12 cellular contexts compared by ENCODE assay signal in genomic region chr12:66941150-66941549, GRCh38.
"Had no signal": no experiment of that assay in that cellular context is flagged by ENCODE, and none has a peak within 500 bp of the region (broad histone marks: within the 10 kb centered on the region; RNA-seq: fewer than 3 reads in every experiment).

No MANE protein-coding gene starts in this region.

- H3K27ac Mint-ChIP-seq: endodermal cell; naive B cell; stimulated activated memory B cell treated with anti-CD40 and anti-IgM and Interleukin-4, amounts not matched to agents 10 μg/mL and 1 μg/mL and 100 μg/mL, for 72 hours; T-cell had no signal

- H3K4me3 Mint-ChIP-seq: endodermal cell; stimulated activated memory B cell treated with anti-CD40 and anti-IgM and Interleukin-4, amounts not matched to agents 10 μg/mL and 1 μg/mL and 100 μg/mL, for 72 hours; T-cell had no signal

- H3K9me3 Mint-ChIP-seq: endodermal cell; naive B cell; stimulated activated memory B cell treated with anti-CD40 and anti-IgM and Interleukin-4, amounts not matched to agents 10 μg/mL and 1 μg/mL and 100 μg/mL, for 72 hours; T-cell had no signal

- H3K27me3 ChIP-seq: ascending aorta, dorsolateral prefrontal cortex, pancreas, transverse colon had no signal

- H3K27me3 Mint-ChIP-seq: naive B cell; stimulated activated memory B cell treated with anti-CD40 and anti-IgM and Interleukin-4, amounts not matched to agents 10 μg/mL and 1 μg/mL and 100 μg/mL, for 72 hours; T-cell had no signal

- H3K9me3 ChIP-seq: ascending aorta, pancreas, SK-N-SH, transverse colon had no signal

- ATAC-seq: pancreas; sciatic nerve; stimulated activated memory B cell treated with anti-CD40 and anti-IgM and Interleukin-4, amounts not matched to agents 10 μg/mL and 1 μg/mL and 100 μg/mL, for 72 hours; T-cell had no signal

- DNase-seq: dorsolateral prefrontal cortex, endodermal cell, naive B cell, pancreas, SK-N-SH, T-cell, T-helper 9 cell, transverse colon had no signal

- H3K4me1 Mint-ChIP-seq: naive B cell; stimulated activated memory B cell treated with anti-CD40 and anti-IgM and Interleukin-4, amounts not matched to agents 10 μg/mL and 1 μg/mL and 100 μg/mL, for 72 hours had no signal

- H3K36me3 ChIP-seq: ascending aorta, pancreas, transverse colon had no signal

- H3K27ac ChIP-seq: ascending aorta, dorsolateral prefrontal cortex, pancreas, transverse colon had no signal

- H3K36me3 Mint-ChIP-seq: naive B cell; stimulated activated memory B cell treated with anti-CD40 and anti-IgM and Interleukin-4, amounts not matched to agents 10 μg/mL and 1 μg/mL and 100 μg/mL, for 72 hours; T-cell had no signal

- H3K4me2 ChIP-seq: SK-N-SH had no signal

- H3K4me1 ChIP-seq: ascending aorta, pancreas had no signal

- H3K4me3 ChIP-seq: ascending aorta, dorsolateral prefrontal cortex, lung, pancreas, transverse colon had no signal

- H3K9ac ChIP-seq: SK-N-SH had no signal
